Comparison of ENCODE assay signal across 7 cellular contexts in the genomic region with DNA sequence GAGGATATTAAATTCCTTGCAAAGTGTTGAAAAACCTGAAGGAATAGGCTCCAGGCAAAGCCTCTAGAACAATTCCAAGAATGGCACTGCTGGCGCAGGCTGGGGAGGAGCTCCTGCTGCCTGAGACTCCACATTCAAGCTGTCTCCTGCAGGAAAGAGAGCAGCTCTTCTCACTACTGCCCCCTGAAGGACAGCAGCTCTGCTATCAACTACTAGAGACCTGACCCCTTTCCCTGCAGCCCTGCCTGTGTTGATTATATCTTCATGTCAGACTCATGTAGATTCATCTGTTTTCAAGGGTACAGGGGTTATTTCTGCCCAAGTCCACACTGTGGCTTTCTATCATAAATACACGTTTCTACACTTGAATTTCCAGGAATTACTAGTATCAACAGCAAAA.
DNase-seq lines count a peak whose midpoint lies in the region; ATAC-seq and TF ChIP-seq lines count a peak whose summit lies in the region.
"Not testable (repeated sequence)": the region's sequence is repeated elsewhere in the genome, so short reads cannot be mapped to it uniquely, and the experiment has no call there.

No MANE protein-coding gene starts in this region.

- TF ChIP-seq CTCF in GM23338 (conservative IDR thresholded peaks at IDR 0.05; ENCODE audit: low read depth in 2 of 2) (peak; percentile 63 to 64), astrocyte of the cerebellum (IDR thresholded peaks at IDR 0.05; ENCODE audit: low read depth, low read length, missing control alignments) (peak; percentile 5), fibroblast of mammary gland (conservative IDR thresholded peaks at IDR 0.05; ENCODE audit: control insufficient read depth, insufficient read depth, low read depth, low read length) (peak; percentile 37), lower lobe of right lung (IDR thresholded peaks at IDR 0.05) (peak; percentile 30)

- not testable (repeated sequence) for H3K4me1 ChIP-seq in GM23338 (ENCODE audit: insufficient read depth); lower lobe of right lung

- not testable (repeated sequence) for H3K4me3 Mint-ChIP-seq in GM23338

- not testable (repeated sequence) for H3K9me3 Mint-ChIP-seq in GM23338

- H3F3A ChIP-seq in GM23338 (replicated peaks; ENCODE audit: low read depth) = not testable (repeated sequence)

- not testable (repeated sequence) for H4K20me1 ChIP-seq in GM23338 (replicated peaks; ENCODE audit: insufficient read depth)

- not testable (repeated sequence) for H3K27ac Mint-ChIP-seq in GM23338

- H2AFZ ChIP-seq in GM23338 = not testable (repeated sequence)

- H3K27me3 Mint-ChIP-seq in GM23338 (ENCODE audit: insufficient read depth, low read depth, poor library complexity) = not testable (repeated sequence)

- intact Hi-C loops in lower lobe of right lung (cut with DNase I) = not testable (repeated sequence)

- H3K36me3 ChIP-seq in GM23338 (ENCODE audit: insufficient read depth); lower lobe of right lung: not testable (repeated sequence)

- not testable (repeated sequence) for H3K9me3 ChIP-seq in lower lobe of right lung

- H3K4me3 ChIP-seq in GM23338; astrocyte of the cerebellum (ENCODE audit: low read depth, low read length); fibroblast of mammary gland (ENCODE audit: control insufficient read depth, low read depth, low read length); lower lobe of right lung: not testable (repeated sequence)

- not testable (repeated sequence) for H3K4me1 Mint-ChIP-seq in GM23338

- DNase-seq in COLO668 (lab: John Stamatoyannopoulos, UW; ENCODE audit: unreplicated experiment) = peak; percentile 3
- peak; percentile 77 for DNase-seq in GM23338 (ENCODE audit: low spot score)
- DNase-seq in NCI-H146 (lab: John Stamatoyannopoulos, UW) = peak; percentile 12
- peak; percentile 85 for DNase-seq in SK-MEL-5 (ENCODE audit: low read depth, low spot score)
- not testable (repeated sequence) for DNase-seq in astrocyte of the cerebellum (ENCODE audit: low read depth); lower lobe of right lung
- DNase-seq in fibroblast of mammary gland (ENCODE audit: low read depth) = peak; percentile 20

- not testable (repeated sequence) for H3K27ac ChIP-seq in GM23338 (ENCODE audit: low read depth); lower lobe of right lung

- H3K36me3 Mint-ChIP-seq in GM23338 (ENCODE audit: low read depth) = not testable (repeated sequence)

- in situ Hi-C loops in SK-MEL-5 (cut with HindIII; ENCODE audit: low pct_unique_long_range_greater_than_20kb, low sequenced_read_pairs); astrocyte of the cerebellum (cut with HindIII; ENCODE audit: low sequenced_read_pairs): not testable (repeated sequence)

- H3K9me2 ChIP-seq in GM23338 (ENCODE audit: insufficient read depth) = not testable (repeated sequence)

- peak; percentile 82 for ATAC-seq in GM23338
- ATAC-seq in lower lobe of right lung = not testable (repeated sequence)

- H3K27me3 ChIP-seq in GM23338 (ENCODE audit: insufficient read depth); lower lobe of right lung (ENCODE audit: low read depth): not testable (repeated sequence)

- not testable (repeated sequence) for H3K4me2 ChIP-seq in GM23338

- not testable (repeated sequence) for H3K79me2 ChIP-seq in GM23338 (replicated peaks; ENCODE audit: insufficient read depth)

TF ChIP-seq in GM23338, 12 proteins besides CTCF, POLR2A, EP300 and RAD21:
- TF ChIP-seq, protein P1, sequence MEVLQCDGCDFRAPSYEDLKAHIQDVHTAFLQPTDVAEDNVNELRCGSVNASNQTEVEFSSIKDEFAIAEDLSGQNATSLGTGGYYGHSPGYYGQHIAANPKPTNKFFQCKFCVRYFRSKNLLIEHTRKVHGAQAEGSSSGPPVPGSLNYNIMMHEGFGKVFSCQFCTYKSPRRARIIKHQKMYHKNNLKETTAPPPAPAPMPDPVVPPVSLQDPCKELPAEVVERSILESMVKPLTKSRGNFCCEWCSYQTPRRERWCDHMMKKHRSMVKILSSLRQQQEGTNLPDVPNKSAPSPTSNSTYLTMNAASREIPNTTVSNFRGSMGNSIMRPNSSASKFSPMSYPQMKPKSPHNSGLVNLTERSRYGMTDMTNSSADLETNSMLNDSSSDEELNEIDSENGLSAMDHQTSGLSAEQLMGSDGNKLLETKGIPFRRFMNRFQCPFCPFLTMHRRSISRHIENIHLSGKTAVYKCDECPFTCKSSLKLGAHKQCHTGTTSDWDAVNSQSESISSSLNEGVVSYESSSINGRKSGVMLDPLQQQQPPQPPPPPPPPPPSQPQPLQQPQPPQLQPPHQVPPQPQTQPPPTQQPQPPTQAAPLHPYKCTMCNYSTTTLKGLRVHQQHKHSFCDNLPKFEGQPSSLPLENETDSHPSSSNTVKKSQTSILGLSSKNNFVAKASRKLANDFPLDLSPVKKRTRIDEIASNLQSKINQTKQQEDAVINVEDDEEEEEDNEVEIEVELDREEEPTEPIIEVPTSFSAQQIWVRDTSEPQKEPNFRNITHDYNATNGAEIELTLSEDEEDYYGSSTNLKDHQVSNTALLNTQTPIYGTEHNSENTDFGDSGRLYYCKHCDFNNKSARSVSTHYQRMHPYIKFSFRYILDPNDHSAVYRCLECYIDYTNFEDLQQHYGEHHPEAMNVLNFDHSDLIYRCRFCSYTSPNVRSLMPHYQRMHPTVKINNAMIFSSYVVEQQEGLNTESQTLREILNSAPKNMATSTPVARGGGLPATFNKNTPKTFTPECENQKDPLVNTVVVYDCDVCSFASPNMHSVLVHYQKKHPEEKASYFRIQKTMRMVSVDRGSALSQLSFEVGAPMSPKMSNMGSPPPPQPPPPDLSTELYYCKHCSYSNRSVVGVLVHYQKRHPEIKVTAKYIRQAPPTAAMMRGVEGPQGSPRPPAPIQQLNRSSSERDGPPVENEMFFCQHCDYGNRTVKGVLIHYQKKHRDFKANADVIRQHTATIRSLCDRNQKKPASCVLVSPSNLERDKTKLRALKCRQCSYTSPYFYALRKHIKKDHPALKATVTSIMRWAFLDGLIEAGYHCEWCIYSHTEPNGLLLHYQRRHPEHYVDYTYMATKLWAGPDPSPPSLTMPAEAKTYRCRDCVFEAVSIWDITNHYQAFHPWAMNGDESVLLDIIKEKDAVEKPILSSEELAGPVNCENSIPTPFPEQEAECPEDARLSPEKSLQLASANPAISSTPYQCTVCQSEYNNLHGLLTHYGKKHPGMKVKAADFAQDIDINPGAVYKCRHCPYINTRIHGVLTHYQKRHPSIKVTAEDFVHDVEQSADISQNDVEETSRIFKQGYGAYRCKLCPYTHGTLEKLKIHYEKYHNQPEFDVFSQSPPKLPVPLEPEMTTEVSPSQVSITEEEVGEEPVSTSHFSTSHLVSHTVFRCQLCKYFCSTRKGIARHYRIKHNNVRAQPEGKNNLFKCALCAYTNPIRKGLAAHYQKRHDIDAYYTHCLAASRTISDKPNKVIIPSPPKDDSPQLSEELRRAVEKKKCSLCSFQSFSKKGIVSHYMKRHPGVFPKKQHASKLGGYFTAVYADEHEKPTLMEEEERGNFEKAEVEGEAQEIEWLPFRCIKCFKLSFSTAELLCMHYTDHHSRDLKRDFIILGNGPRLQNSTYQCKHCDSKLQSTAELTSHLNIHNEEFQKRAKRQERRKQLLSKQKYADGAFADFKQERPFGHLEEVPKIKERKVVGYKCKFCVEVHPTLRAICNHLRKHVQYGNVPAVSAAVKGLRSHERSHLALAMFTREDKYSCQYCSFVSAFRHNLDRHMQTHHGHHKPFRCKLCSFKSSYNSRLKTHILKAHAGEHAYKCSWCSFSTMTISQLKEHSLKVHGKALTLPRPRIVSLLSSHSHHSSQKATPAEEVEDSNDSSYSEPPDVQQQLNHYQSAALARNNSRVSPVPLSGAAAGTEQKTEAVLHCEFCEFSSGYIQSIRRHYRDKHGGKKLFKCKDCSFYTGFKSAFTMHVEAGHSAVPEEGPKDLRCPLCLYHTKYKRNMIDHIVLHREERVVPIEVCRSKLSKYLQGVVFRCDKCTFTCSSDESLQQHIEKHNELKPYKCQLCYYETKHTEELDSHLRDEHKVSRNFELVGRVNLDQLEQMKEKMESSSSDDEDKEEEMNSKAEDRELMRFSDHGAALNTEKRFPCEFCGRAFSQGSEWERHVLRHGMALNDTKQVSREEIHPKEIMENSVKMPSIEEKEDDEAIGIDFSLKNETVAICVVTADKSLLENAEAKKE (CRISPR knock-in tag; IDR thresholded peaks at IDR 0.05) = peak; percentile 48; the same call in 1 of the 2 replicates
TF ChIP-seq in GM23338: peak in this region for 1; not testable (repeated sequence) for 11.

Comparison
In these comparisons a context has a peak if more than half of its experiments do, and no peak if none do; other contexts are left out.
1. CTCF ChIP-seq: peak in every context shown above with its lines; median percentile 64 in GM23338; 37 in fibroblast of mammary gland; 30 in lower lobe of right lung; 5 in astrocyte of the cerebellum.